ENCODE assay signal across 1 cellular context in genomic region chr9:126875780-126876510, GRCh38.
TF ChIP-seq lines count a peak whose summit lies in the region.

No MANE protein-coding gene starts in this region.

TF ChIP-seq in WTC11, 78 proteins besides CTCF, POLR2A, EP300 and RAD21 (continued from another document):
- TF ChIP-seq AR (CRISPR knock-in tag; IDR thresholded peaks at IDR 0.05): no peak
- no peak for TF ChIP-seq ATF1 (CRISPR knock-in tag; IDR thresholded peaks at IDR 0.05)
- no peak for TF ChIP-seq ATF6 (CRISPR knock-in tag; IDR thresholded peaks at IDR 0.05)
- TF ChIP-seq ZNF121 (CRISPR knock-in tag; IDR thresholded peaks at IDR 0.05): no peak
- no peak for TF ChIP-seq CREB1 (CRISPR knock-in tag; IDR thresholded peaks at IDR 0.05)
- no peak for TF ChIP-seq GABPB1 (CRISPR knock-in tag; IDR thresholded peaks at IDR 0.05)
- no peak for TF ChIP-seq STAT6 (CRISPR knock-in tag; conservative IDR thresholded peaks at IDR 0.05; ENCODE audit: low read depth)
- no peak for TF ChIP-seq MYBL2 (CRISPR knock-in tag; IDR thresholded peaks at IDR 0.05)
